ENCODE assay signal across 8 cellular contexts in genomic region chr14:69398053-69398817, GRCh38. TPM values are rescaled to one million over a fixed set of nuclear protein-coding genes. Genes with fewer than 3 reads are reported as not detected.
A peak's percentile ranks its signal among the peaks of the same experiment; 100 is the strongest.
DNase-seq lines count a peak whose midpoint lies in the region; ATAC-seq, FAIRE-seq and TF ChIP-seq lines count a peak whose summit lies in the region.

TSS of gene ERH (minus strand) at chr14:69398299. CDS start at chr14:69398233, 66 bp downstream.
TSS of gene SLC39A9 (plus strand) at chr14:69398692. CDS start at chr14:69399370, 678 bp downstream.

- no peaks in the 10 kb centered on the region for H3K27me3 ChIP-seq in keratinocyte (ENCODE audit: control insufficient read depth, extremely low read depth, insufficient read depth, low read length)

- peaks cover 8 to 16% of the 10 kb centered on the region in 2 experiments for H3K36me3 ChIP-seq in keratinocyte (ENCODE audit: control insufficient read depth in 2 of 2, extremely low read depth in 1 of 2, insufficient read depth in 2 of 2, low read length in 2 of 2)

- peak in 1 of 3 experiments; percentile 7 for TF ChIP-seq CTCF in keratinocyte (optimal IDR thresholded peaks at IDR 0.05 in 1 of 3, IDR thresholded peaks at IDR 0.05 in 1 of 3, conservative IDR thresholded peaks at IDR 0.05 in 1 of 3; ENCODE audit: extremely low read depth in 1 of 3, insufficient read depth in 2 of 3, low read length in 3 of 3)

- peaks cover 20% of the 10 kb centered on the region for H3K4me1 ChIP-seq in keratinocyte (ENCODE audit: control insufficient read depth, extremely low read depth, insufficient read depth, low read length)

- no peaks in the 10 kb centered on the region for H3K9me3 ChIP-seq in keratinocyte (ENCODE audit: control insufficient read depth, low read depth, low read length)

- ATAC-seq in HG03432 (IDR thresholded peaks at IDR 0.05; ENCODE audit: unreplicated experiment) = peak; percentile 91

- dilution Hi-C loops in keratinocyte (cut with MboI; ENCODE audit: extremely low pct_ligation_motif_present, low sequenced_read_pairs) = no loop called here

- peak within 1 kb of the TSS; percentile 85 for H2AFZ ChIP-seq in keratinocyte (ENCODE audit: control insufficient read depth, low read length)

- peaks cover 92% of the 10 kb centered on the region for H3K79me2 ChIP-seq in keratinocyte (ENCODE audit: control insufficient read depth, insufficient read depth, low read length)

- DNase-seq in AG20443 (ENCODE audit: low spot score) (peak; percentile 96), NCI-H510A (lab: John Stamatoyannopoulos, UW) (peak; percentile 93), cerebellum (ENCODE audit: low spot score) (peak; percentile 95), keratinocyte (ENCODE audit: low read depth, low spot score) (peak; percentile 80)
- DNase-seq in activated CD4-positive, alpha-beta T cell treated with anti-CD3 and anti-CD28 coated beads for 1 hour = peak; percentile 91
- peak; percentile 82 to 84 for DNase-seq in stimulated activated CD4-positive, alpha-beta T cell treated with anti-CD3 and anti-CD28 coated beads, Interleukin-15, amount 100 ng/mL, for 1 hour (ENCODE audit: low read depth in 1 of 2, low spot score in 1 of 2)

- FAIRE-seq in keratinocyte (lab: Jason Lieb, UNC) = peak; percentile 75

- H4K20me1 ChIP-seq in keratinocyte (ENCODE audit: control insufficient read depth, extremely low read depth, insufficient read depth, low read length) = no peaks in the 10 kb centered on the region

- peak within 1 kb of the TSS; percentile 53 to 92 (median 77) for H3K4me3 ChIP-seq in keratinocyte (ENCODE audit: control insufficient read depth in 2 of 3, extremely low read depth in 1 of 3, insufficient read depth in 2 of 3, low read depth in 1 of 3, low read length in 3 of 3)

- peak within 1 kb of the TSS; percentile 88 for H3K4me2 ChIP-seq in keratinocyte (ENCODE audit: control insufficient read depth, extremely low read depth, insufficient read depth, low read depth, low read length)

- peak within 1 kb of the TSS; percentile 94 for H3K9ac ChIP-seq in keratinocyte (ENCODE audit: control insufficient read depth, extremely low read depth, insufficient read depth, low read length)

- H3K9me1 ChIP-seq in keratinocyte (ENCODE audit: control insufficient read depth, extremely low read depth, insufficient read depth, low read length) = no peaks in the 10 kb centered on the region

- peak within 1 kb of the TSS; percentile 93 for H3K27ac ChIP-seq in keratinocyte (ENCODE audit: control insufficient read depth, insufficient read depth, low read length)

- peak; percentile 81 for TF ChIP-seq POLR2A in GM19099 (IDR thresholded peaks at IDR 0.05; ENCODE audit: extremely low read depth, insufficient read length, low read depth)

RNA-seq across cellular contexts. Expression of gene ERH, which starts in this region (rescaled TPM):
- 127 TPM for total RNA-seq in cerebellum
- 124 to 256 TPM (median 159 TPM) in 3 replicates for polyA plus RNA-seq in keratinocyte
- 34.9 TPM for polyA plus RNA-seq in keratinocyte (2011; ENCODE audit: low read depth)
- polyA plus RNA-seq in keratinocyte (2011; cell fraction: cytosol; rRNA removed) = 110 and 141 TPM in 2 replicates
- polyA plus RNA-seq in keratinocyte (2011; cell fraction: nucleus; rRNA removed) = 38.8 and 56.8 TPM in 2 replicates
- polyA plus RNA-seq in keratinocyte (2012; ENCODE audit: low replicate concordance) = 96.3 and 204 TPM in 2 replicates
- 10.5 to 63.1 TPM (median 36.9 TPM) in 3 replicates for polyA minus RNA-seq in keratinocyte
- 150 TPM for polyA minus RNA-seq in keratinocyte (2011; cell fraction: cytosol; rRNA and poly(A)+ RNA removed)
- polyA minus RNA-seq in keratinocyte (2011; cell fraction: nucleus; rRNA and poly(A)+ RNA removed) = 16.2 and 22.3 TPM in 2 replicates

RNA-seq across cellular contexts. Expression of gene SLC39A9, which starts in this region (rescaled TPM):
- 72.8 TPM for total RNA-seq in cerebellum
- 58.8 to 75.2 TPM (median 70.3 TPM) in 3 replicates for polyA plus RNA-seq in keratinocyte
- 8.9 TPM for polyA plus RNA-seq in keratinocyte (2011; ENCODE audit: low read depth)
- 34.9 and 59.4 TPM in 2 replicates for polyA plus RNA-seq in keratinocyte (2011; cell fraction: cytosol; rRNA removed)
- 59.5 and 62.0 TPM in 2 replicates for polyA plus RNA-seq in keratinocyte (2011; cell fraction: nucleus; rRNA removed)
- 29.3 and 33.6 TPM in 2 replicates for polyA plus RNA-seq in keratinocyte (2012; ENCODE audit: low replicate concordance)
- 100 to 255 TPM (median 173 TPM) in 3 replicates for polyA minus RNA-seq in keratinocyte
- polyA minus RNA-seq in keratinocyte (2011; cell fraction: cytosol; rRNA and poly(A)+ RNA removed) = 88.6 TPM
- 86.1 and 154 TPM in 2 replicates for polyA minus RNA-seq in keratinocyte (2011; cell fraction: nucleus; rRNA and poly(A)+ RNA removed)

Comparison
In these comparisons a context has a peak if more than half of its experiments do, and no peak if none do; other contexts are left out.
1. Peak in every context shown above with its lines: DNase-seq, ATAC-seq, H3K4me3 ChIP-seq and H3K27ac ChIP-seq.